10 cellular contexts compared by ENCODE assay signal in the genomic region with DNA sequence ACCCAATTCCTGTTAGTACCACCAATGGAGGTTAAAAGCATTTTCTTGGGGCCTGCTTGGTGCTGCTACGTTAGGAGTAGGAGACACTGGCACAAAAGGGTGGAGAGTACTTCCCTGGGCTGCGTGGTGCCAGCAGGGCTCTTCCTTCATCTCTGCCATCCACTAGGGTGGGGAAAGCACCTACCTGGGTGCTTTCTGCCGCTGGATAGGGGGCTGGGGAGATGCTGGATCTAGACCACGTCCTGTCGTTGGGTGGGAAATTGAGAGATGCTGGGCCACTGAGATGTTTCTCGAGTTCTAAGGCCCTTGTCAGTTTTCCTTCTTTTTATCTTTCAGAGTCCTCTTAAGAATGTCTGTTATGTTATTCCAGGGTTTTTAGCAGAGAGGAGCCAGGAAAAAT. TPM values are rescaled to one million over a fixed set of nuclear protein-coding genes. Genes with fewer than 3 reads are reported as not detected.
DNase-seq lines count a peak whose midpoint lies in the region; ATAC-seq and TF ChIP-seq lines count a peak whose summit lies in the region.
"Had no signal": no experiment of that assay in that cellular context is flagged by ENCODE, and none has a peak within 500 bp of the region (broad histone marks: within the 10 kb centered on the region; RNA-seq: fewer than 3 reads in every experiment).

No MANE protein-coding gene starts in this region.

- H3K9me3 ChIP-seq in CD8-positive, alpha-beta T cell (ENCODE audit: low read length): no peaks in the 10 kb centered on the region
- 0 out of 2 replicates have a peak, but pooled peaks cover 8% of the 10 kb centered on the region for H3K9me3 ChIP-seq in Loucy (ENCODE audit: insufficient read depth, low read depth, low read length)

- peak overlapping the region; percentile 83 for H3K4me2 ChIP-seq in Loucy (ENCODE audit: low read depth, low read length, poor library complexity, severe bottlenecking)

- H3K27ac ChIP-seq in CD8-positive, alpha-beta T cell (ENCODE audit: low read depth, low read length): peak overlapping the region; percentile 36
- H3K27ac ChIP-seq in angular gyrus (ENCODE audit: low read depth, low read length): peak overlapping the region; percentile 48
- H3K27ac ChIP-seq: foreskin keratinocyte had no signal

- CTCF ChIA-PET in CD8-positive, alpha-beta T cell (lab: Charles Lee): interaction anchor here (1.0 to 9.4 kb wide), 3 partner anchors 13 to 29 kb away, joined by 4 to 90 read pairs (median 8); a partner anchor contains a TSS

- H2AFZ ChIP-seq in Loucy (ENCODE audit: low read length): no peak overlapping the region

- H3K4me1 ChIP-seq in CD8-positive, alpha-beta T cell (ENCODE audit: insufficient read depth, low read length): peaks cover 77% of the 10 kb centered on the region
- H3K4me1 ChIP-seq in Loucy (ENCODE audit: insufficient read depth, low read length, poor library complexity, severe bottlenecking): peaks cover 42% of the 10 kb centered on the region
- H3K4me1 ChIP-seq: foreskin keratinocyte had no signal

- no peaks in the 10 kb centered on the region for H3K9me2 ChIP-seq in Loucy (replicated peaks; ENCODE audit: low read depth, low read length)

- peak; percentile 9 for ATAC-seq in CD8-positive, alpha-beta T cell
- no peak for ATAC-seq in HG02623 (IDR thresholded peaks at IDR 0.05; ENCODE audit: unreplicated experiment)
- ATAC-seq in GM19035 (IDR thresholded peaks at IDR 0.05; ENCODE audit: unreplicated experiment): no peak
- no peak for ATAC-seq in Right ventricle myocardium superior (ENCODE audit: poor library complexity)
- ATAC-seq: left colon had no signal

- H3K4me1 Mint-ChIP-seq in CD8-positive, alpha-beta T cell (ENCODE audit: low read depth): peaks cover 76% of the 10 kb centered on the region
- peaks cover 26% of the 10 kb centered on the region for H3K4me1 Mint-ChIP-seq in nephron

- H3K27ac Mint-ChIP-seq in CD8-positive, alpha-beta T cell: peak overlapping the region; percentile 80
- H3K27ac Mint-ChIP-seq in nephron: peak overlapping the region; percentile 88 to 99 (median 98)

- peaks cover 21% of the 10 kb centered on the region for H3F3A ChIP-seq in Loucy (ENCODE audit: low read depth)

- no peak for TF ChIP-seq CTCF in CD8-positive, alpha-beta T cell (IDR thresholded peaks at IDR 0.05)
- TF ChIP-seq CTCF in Loucy (conservative IDR thresholded peaks at IDR 0.05; ENCODE audit: low read length): no peak
- TF ChIP-seq CTCF in nephron (IDR thresholded peaks at IDR 0.05; ENCODE audit: unreplicated experiment in 3 of 3): no peak

- no peaks in the 10 kb centered on the region for H4K20me1 ChIP-seq in Loucy (ENCODE audit: insufficient read depth, low read length, poor library complexity, severe bottlenecking)

- H3K36me3 ChIP-seq in CD8-positive, alpha-beta T cell (ENCODE audit: insufficient read depth, low read length): no peaks in the 10 kb centered on the region
- no peaks in the 10 kb centered on the region for H3K36me3 ChIP-seq in Loucy (ENCODE audit: insufficient read depth, low read length)

- peak overlapping the region; percentile 34 for H3K4me3 ChIP-seq in CD8-positive, alpha-beta T cell (ENCODE audit: low read depth, low read length)
- peak overlapping the region; percentile 48 for H3K4me3 ChIP-seq in Loucy (ENCODE audit: low read length, poor library complexity, severe bottlenecking)

- H3K79me2 ChIP-seq in Loucy (ENCODE audit: insufficient read depth, low read length): no peaks in the 10 kb centered on the region

- H3K27me3 ChIP-seq in CD8-positive, alpha-beta T cell (ENCODE audit: insufficient read depth, low read length): no peaks in the 10 kb centered on the region
- H3K27me3 ChIP-seq in Loucy (ENCODE audit: insufficient read depth, low read length, poor library complexity, severe bottlenecking): peaks cover 14% of the 10 kb centered on the region
- H3K27me3 ChIP-seq: foreskin keratinocyte had no signal

- peaks cover 17% of the 10 kb centered on the region for H3K36me3 Mint-ChIP-seq in CD8-positive, alpha-beta T cell
- no peaks in the 10 kb centered on the region for H3K36me3 Mint-ChIP-seq in nephron (ENCODE audit: low read depth)

- no peaks in the 10 kb centered on the region for H3K27me3 Mint-ChIP-seq in CD8-positive, alpha-beta T cell (ENCODE audit: low read depth)
- H3K27me3 Mint-ChIP-seq in nephron (ENCODE audit: low read depth): peaks cover 2% of the 10 kb centered on the region

- DNase-seq in CD8-positive, alpha-beta T cell: peak in 3 of 7 experiments; percentile 14 to 51 (median 38)
- DNase-seq in C1 segment of cervical spinal cord (lab: John Stamatoyannopoulos, UW) (no peak), Right ventricle myocardium superior (no peak)

- H3K4me3 Mint-ChIP-seq in CD8-positive, alpha-beta T cell: peak overlapping the region; percentile 57
- H3K4me3 Mint-ChIP-seq in nephron: no peak overlapping the region

- H3K9me3 Mint-ChIP-seq in CD8-positive, alpha-beta T cell: peaks cover 7% of the 10 kb centered on the region
- H3K9me3 Mint-ChIP-seq in nephron: peaks cover 14% of the 10 kb centered on the region

- POLR2A ChIA-PET in CD8-positive, alpha-beta T cell (lab: Charles Lee): interaction anchor here (0.7 to 5.0 kb wide), 4 partner anchors 10 to 29 kb away, joined by 3 to 43 read pairs (median 18); a partner anchor contains a TSS

- H3K9ac ChIP-seq in Loucy (ENCODE audit: low read depth, low read length, poor library complexity, severe bottlenecking): peak overlapping the region; percentile 19

- intact Hi-C loops in CD8-positive, alpha-beta T cell (cut with DNase I, micrococcal nuclease): loop anchor here in 1 of 2 experiments (1.0 kb wide), 3 partner anchors 12 to 55 kb away; no protein-coding TSS in a partner anchor
- intact Hi-C loops in Right ventricle myocardium superior (cut with DNase I): no loop called here

RNA-seq across cellular contexts. Expression of a gene that starts 6.7 kb away (rescaled TPM):
- total RNA-seq in CD8-positive, alpha-beta T cell: 10 to 100 TPM; 28.1 to 31.9 TPM
- 8.0 TPM for total RNA-seq in Right ventricle myocardium superior

RNA-seq across cellular contexts. Expression of a gene that starts 29.8 kb away (rescaled TPM):
- 10 to 100 TPM; 75.9 to 79.0 TPM for total RNA-seq in CD8-positive, alpha-beta T cell
- total RNA-seq in Right ventricle myocardium superior: 64.8 TPM

RNA-seq across cellular contexts. Expression of a gene that starts 55.7 kb away (rescaled TPM):
- 1 to 10 TPM; 1.6 to 2.4 TPM for total RNA-seq in CD8-positive, alpha-beta T cell
- 5.9 TPM for total RNA-seq in Right ventricle myocardium superior
